8 cellular contexts compared by ENCODE assay signal in the genomic region with DNA sequence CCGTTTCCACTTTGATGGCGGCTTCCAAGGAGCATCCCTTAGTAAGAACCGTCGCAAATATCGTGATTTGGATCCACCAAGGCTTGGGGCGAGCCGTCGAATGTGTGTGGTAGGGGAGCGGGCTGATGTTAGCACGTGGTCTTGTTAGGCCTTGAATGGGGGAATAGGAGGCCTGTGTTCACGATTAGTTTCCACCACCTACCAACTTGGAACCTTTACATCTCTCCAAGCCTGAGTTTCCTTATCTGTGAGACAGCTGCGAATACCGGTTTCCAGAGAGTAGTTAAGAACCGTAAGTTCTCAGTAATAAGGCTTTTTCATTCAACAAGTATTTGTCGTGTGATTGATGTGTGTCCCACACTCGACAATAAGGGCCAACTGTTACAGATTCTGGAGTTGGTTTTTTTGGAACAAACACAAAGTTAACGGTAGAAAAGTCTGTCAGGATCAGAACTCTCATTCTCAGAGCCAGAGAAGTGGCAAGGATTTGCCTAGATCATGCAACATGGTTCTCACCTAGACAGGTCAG. TPM values are rescaled to one million over a fixed set of nuclear protein-coding genes. Genes with fewer than 3 reads are reported as not detected.
DNase-seq lines count a peak whose midpoint lies in the region; ATAC-seq and TF ChIP-seq lines count a peak whose summit lies in the region.

No MANE protein-coding gene starts in this region.

- H3K4me3 ChIP-seq in AG10803 (ENCODE audit: low read length) (peak overlapping the region; percentile 87), HFF-Myc (replicated peaks; ENCODE audit: low read depth, low read length) (peak overlapping the region; percentile 97), left lung (peak overlapping the region; percentile 98 to 100), thyroid gland (replicated peaks in 1 of 3) (peak overlapping the region; percentile 44 to 85 (median 79))

- peak; percentile 6 for ATAC-seq in left lung
- ATAC-seq in GM18858 (IDR thresholded peaks at IDR 0.05; ENCODE audit: unreplicated experiment), result no peak
- no peak for ATAC-seq in HG03469 (IDR thresholded peaks at IDR 0.05; ENCODE audit: unreplicated experiment)

- H3K27me3 ChIP-seq in left lung, result no peaks in the 10 kb centered on the region
- H3K27me3 ChIP-seq in thyroid gland, result no peaks in the 10 kb centered on the region

- H3K27ac ChIP-seq in angular gyrus (ENCODE audit: low read depth, low read length) (peak overlapping the region; percentile 92), left lung (peak overlapping the region; percentile 82 to 91), thyroid gland (peak overlapping the region; percentile 49 to 100 (median 93))

- 16 to 18% methylated on average over 17 of the region's 17 CpGs for WGBS in thyroid gland, 2 donors

- intact Hi-C loops in left lung (cut with DNase I) (no loop called here), thyroid gland (cut with DNase I) (no loop called here)

- no peaks in the 10 kb centered on the region for H3K9me3 ChIP-seq in left lung
- no peaks in the 10 kb centered on the region for H3K9me3 ChIP-seq in thyroid gland

- TF ChIP-seq CTCF in AG10803 (conservative IDR thresholded peaks at IDR 0.05; ENCODE audit: low read length) (no peak), HFF-Myc (IDR thresholded peaks at IDR 0.05; ENCODE audit: low read depth, low read length, missing control alignments) (no peak), left lung (IDR thresholded peaks at IDR 0.05) (no peak), thyroid gland (IDR thresholded peaks at IDR 0.05) (no peak)

- no peak for DNase-seq in AG10803 (ENCODE audit: low read depth)
- no peak for DNase-seq in HFF-Myc (ENCODE audit: extremely low read depth, low read depth)
- no peak for DNase-seq in left lung
- DNase-seq in thyroid gland, result no peak
- DNase-seq in germinal center (ENCODE audit: low spot score), result no peak

- no peak for TF ChIP-seq POLR2A in thyroid gland (IDR thresholded peaks at IDR 0.05)

- peaks cover 3 to 39% of the 10 kb centered on the region in 2 donors for H3K36me3 ChIP-seq in left lung
- peaks cover 23 to 30% of the 10 kb centered on the region in 2 donors for H3K36me3 ChIP-seq in thyroid gland

- peaks cover 13 to 32% of the 10 kb centered on the region in 2 donors for H3K4me1 ChIP-seq in left lung
- H3K4me1 ChIP-seq in thyroid gland, result peaks cover 13 to 19% of the 10 kb centered on the region in 2 donors

RNA-seq across cellular contexts. Expression of a gene that starts 0.7 kb away (rescaled TPM):
- total RNA-seq in left lung, result 10 to 100 TPM; 56.2 to 65.8 TPM
- 10 to 100 TPM; 44.1 to 80.2 (median 55.9) TPM for total RNA-seq in thyroid gland

RNA-seq across cellular contexts. Expression of a gene that starts 8.5 kb away (rescaled TPM):
- total RNA-seq in left lung (1 to 10 TPM; 1.2 to 7.8 TPM), thyroid gland (not detected)

RNA-seq across cellular contexts. Expression of a gene that starts 22.0 kb away (rescaled TPM):
- total RNA-seq in left lung (10 to 100 TPM; 16.2 to 16.3 TPM), thyroid gland (10 to 100 TPM in 3 of 4 donors, 1 to 10 TPM in 1; 8.6 to 12.5 (median 11.6) TPM)

RNA-seq across cellular contexts. Expression of a gene that starts 32.2 kb away (rescaled TPM):
- total RNA-seq in left lung, result 10 to 100 TPM; 23.5 to 25.1 TPM
- total RNA-seq in thyroid gland, result 10 to 100 TPM; 14.3 to 18.8 (median 16.4) TPM

RNA-seq across cellular contexts. Expression of a gene that starts 38.0 kb away (rescaled TPM):
- total RNA-seq in left lung (10 to 100 TPM in 1 of 2 donors, 1 to 10 TPM in 1; 8.6 to 12.1 TPM), thyroid gland (10 to 100 TPM; 13.2 to 30.3 (median 22.6) TPM)
